12 cellular contexts compared by ENCODE assay signal in genomic region chr1:207808911-207809555, GRCh38. TPM values are rescaled to one million over a fixed set of nuclear protein-coding genes. Genes with fewer than 3 reads are reported as not detected.
DNase-seq lines count a peak whose midpoint lies in the region; ATAC-seq and TF ChIP-seq lines count a peak whose summit lies in the region.
"Had no signal": no experiment of that assay in that cellular context is flagged by ENCODE, and none has a peak within 500 bp of the region (broad histone marks: within the 10 kb centered on the region; RNA-seq: fewer than 3 reads in every experiment).

No MANE protein-coding gene starts in this region.

- peaks cover 34% of the 10 kb centered on the region for H3K36me3 Mint-ChIP-seq in activated CD8-positive, alpha-beta memory T cell treated with anti-CD3 and anti-CD28 coated beads, Interleukin-2, amount 10 ng/mL, durations not matched to agents 7 days and 5 days
- peaks cover 20% of the 10 kb centered on the region for H3K36me3 Mint-ChIP-seq in activated CD8-positive, alpha-beta T cell treated with anti-CD3 and anti-CD28 coated beads for 36 hours (ENCODE audit: low read depth)

- intact Hi-C loops in activated CD8-positive, alpha-beta T cell treated with anti-CD3 and anti-CD28 coated beads for 36 hours (cut with micrococcal nuclease), result no loop called here
- intact Hi-C loops in esophagus squamous epithelium (cut with DNase I), result no loop called here
- intact Hi-C loops in left lung (cut with DNase I), result no loop called here

- WGBS in esophagus squamous epithelium, 2 donors, result 68 to 71% methylated on average over 5 of the region's 5 CpGs

- H3K36me3 ChIP-seq in esophagus squamous epithelium (peaks cover 21 to 100% (median 39%) of the 10 kb centered on the region in 3 donors), subcutaneous abdominal adipose tissue (ENCODE audit: control insufficient read depth in 5 of 5, insufficient read depth in 5 of 5, low read length in 5 of 5) (peaks cover 3 to 93% (median 91%) of the 10 kb centered on the region in 5 donors), left lung (peaks cover 0 to 89% of the 10 kb centered on the region in 2 donors)

- CTCF ChIA-PET in activated CD8-positive, alpha-beta memory T cell treated with anti-CD3 and anti-CD28 coated beads, Interleukin-2, amount 10 ng/mL, durations not matched to agents 7 days and 5 days (lab: Charles Lee), result interaction anchor here (3.7 to 3.9 kb wide), 2 partner anchors 11 to 60 kb away, joined by 21 to 22 read pairs; no protein-coding TSS in a partner anchor
- CTCF ChIA-PET in activated CD8-positive, alpha-beta T cell treated with anti-CD3 and anti-CD28 coated beads for 36 hours (lab: Charles Lee), result interaction anchor here (3.6 kb wide), 1 partner anchor 11 kb away, joined by 29 read pairs; no protein-coding TSS in a partner anchor

- H3K27ac Mint-ChIP-seq in activated CD8-positive, alpha-beta memory T cell treated with anti-CD3 and anti-CD28 coated beads, Interleukin-2, amount 10 ng/mL, durations not matched to agents 7 days and 5 days, result no peak overlapping the region
- H3K27ac Mint-ChIP-seq in activated CD8-positive, alpha-beta T cell treated with anti-CD3 and anti-CD28 coated beads for 36 hours, result peak overlapping the region; percentile 11

- H3K4me3 ChIP-seq in esophagus squamous epithelium (no peak overlapping the region), subcutaneous abdominal adipose tissue (ENCODE audit: low read depth in 1 of 5, low read length in 5 of 5) (no peak overlapping the region), left lung (no peak overlapping the region)
- H3K4me3 ChIP-seq: A549 had no signal

- POLR2A ChIA-PET in activated CD8-positive, alpha-beta T cell treated with anti-CD3 and anti-CD28 coated beads for 36 hours (lab: Charles Lee), result no interaction called here

- DNase-seq in activated CD8-positive, alpha-beta memory T cell treated with anti-CD3 and anti-CD28 coated beads, Interleukin-2, amount 10 ng/mL, durations not matched to agents 7 days and 5 days, result peak; percentile 25
- DNase-seq in activated CD8-positive, alpha-beta memory T cell treated with anti-CD3 and anti-CD28 coated beads for 24 hours, result no peak
- DNase-seq in activated CD8-positive, alpha-beta T cell treated with anti-CD3 and anti-CD28 coated beads for 36 hours, result no peak
- DNase-seq in esophagus squamous epithelium (lab: John Stamatoyannopoulos, UW) (no peak), left lung (no peak), SKM-1 (lab: John Stamatoyannopoulos, UW; ENCODE audit: unreplicated experiment) (no peak)
- DNase-seq: DMS 273 treated with DMSO at 0.1 percent for 48 hours, NCI-H2227 treated with DMSO at 0.1 percent for 48 hours, retina had no signal

- no peak for ATAC-seq in activated CD8-positive, alpha-beta memory T cell treated with anti-CD3 and anti-CD28 coated beads, Interleukin-2, amount 10 ng/mL, durations not matched to agents 7 days and 5 days
- ATAC-seq in activated CD8-positive, alpha-beta T cell treated with anti-CD3 and anti-CD28 coated beads for 36 hours, result no peak
- ATAC-seq in GM19455 (IDR thresholded peaks at IDR 0.05; ENCODE audit: unreplicated experiment) (no peak), left lung (no peak)
- ATAC-seq: A549 had no signal

- H3K27me3 Mint-ChIP-seq in activated CD8-positive, alpha-beta memory T cell treated with anti-CD3 and anti-CD28 coated beads, Interleukin-2, amount 10 ng/mL, durations not matched to agents 7 days and 5 days, result no peaks in the 10 kb centered on the region
- H3K27me3 Mint-ChIP-seq in activated CD8-positive, alpha-beta T cell treated with anti-CD3 and anti-CD28 coated beads for 36 hours, result no peaks in the 10 kb centered on the region

- H3K9me3 Mint-ChIP-seq in activated CD8-positive, alpha-beta memory T cell treated with anti-CD3 and anti-CD28 coated beads, Interleukin-2, amount 10 ng/mL, durations not matched to agents 7 days and 5 days (ENCODE audit: low read depth), result no peaks in the 10 kb centered on the region
- H3K9me3 Mint-ChIP-seq in activated CD8-positive, alpha-beta T cell treated with anti-CD3 and anti-CD28 coated beads for 36 hours, result no peaks in the 10 kb centered on the region

- H3K9ac ChIP-seq in subcutaneous abdominal adipose tissue (ENCODE audit: low read length in 5 of 5), result peak overlapping the region in 1 of 5 donors; percentile 6

- H3K9me3 ChIP-seq in esophagus squamous epithelium (no peaks in the 10 kb centered on the region), subcutaneous abdominal adipose tissue (ENCODE audit: control insufficient read depth in 5 of 5, low read length in 5 of 5) (no peaks in the 10 kb centered on the region), left lung (no peaks in the 10 kb centered on the region)
- H3K9me3 ChIP-seq: A549 had no signal

- H3K27ac ChIP-seq in esophagus squamous epithelium (peak overlapping the region; percentile 86 to 90 (median 88)), subcutaneous abdominal adipose tissue (ENCODE audit: low read depth, low read length) (peak overlapping the region; percentile 86), left lung (peak overlapping the region in 1 of 2 donors; percentile 87)

- no peaks in the 10 kb centered on the region for H3K27me3 ChIP-seq in esophagus squamous epithelium
- no peaks in the 10 kb centered on the region for H3K27me3 ChIP-seq in subcutaneous abdominal adipose tissue (ENCODE audit: control insufficient read depth in 5 of 5, insufficient read depth in 4 of 5, low read length in 5 of 5)
- H3K27me3 ChIP-seq in left lung, result no peaks in the 10 kb centered on the region

- peaks cover 29% of the 10 kb centered on the region for H3K4me1 Mint-ChIP-seq in activated CD8-positive, alpha-beta memory T cell treated with anti-CD3 and anti-CD28 coated beads, Interleukin-2, amount 10 ng/mL, durations not matched to agents 7 days and 5 days
- peaks cover 44% of the 10 kb centered on the region for H3K4me1 Mint-ChIP-seq in activated CD8-positive, alpha-beta T cell treated with anti-CD3 and anti-CD28 coated beads for 36 hours (ENCODE audit: low read depth)

- no peak overlapping the region for H3K4me3 Mint-ChIP-seq in activated CD8-positive, alpha-beta memory T cell treated with anti-CD3 and anti-CD28 coated beads, Interleukin-2, amount 10 ng/mL, durations not matched to agents 7 days and 5 days
- H3K4me3 Mint-ChIP-seq in activated CD8-positive, alpha-beta T cell treated with anti-CD3 and anti-CD28 coated beads for 36 hours, result no peak overlapping the region

- H3K4me1 ChIP-seq in esophagus squamous epithelium (peaks cover 64 to 100% (median 90%) of the 10 kb centered on the region in 3 donors), subcutaneous abdominal adipose tissue (ENCODE audit: control insufficient read depth in 5 of 5, insufficient read depth in 5 of 5, low read length in 5 of 5) (peaks cover 24 to 95% (median 87%) of the 10 kb centered on the region in 5 donors), left lung (peaks cover 32 to 99% of the 10 kb centered on the region in 2 donors)

- no peak for TF ChIP-seq POLR2A in esophagus squamous epithelium (IDR thresholded peaks at IDR 0.05)

- no peak for TF ChIP-seq CTCF in activated CD8-positive, alpha-beta T cell treated with anti-CD3 and anti-CD28 coated beads for 36 hours (IDR thresholded peaks at IDR 0.05)
- TF ChIP-seq CTCF in esophagus squamous epithelium (IDR thresholded peaks at IDR 0.05) (no peak), left lung (IDR thresholded peaks at IDR 0.05) (no peak)

RNA-seq across cellular contexts. Expression of gene CD46, which starts 57.2 kb away (rescaled TPM):
- 100 to 1,000 TPM in 1 of 2 experiments, 10 to 100 TPM in 1; 98.3 to 104 TPM for total RNA-seq in activated CD8-positive, alpha-beta memory T cell treated with anti-CD3 and anti-CD28 coated beads, Interleukin-2, amount 10 ng/mL, durations not matched to agents 7 days and 5 days
- total RNA-seq in activated CD8-positive, alpha-beta T cell treated with anti-CD3 and anti-CD28 coated beads for 36 hours, result 10 to 100 TPM; 77.7 to 84.3 TPM
- 100 to 1,000 TPM; 131 to 191 (median 157) TPM for total RNA-seq in esophagus squamous epithelium
- 100 to 1,000 TPM; 307 to 342 TPM for total RNA-seq in left lung
